21 cellular contexts compared by ENCODE assay signal in the genomic region with DNA sequence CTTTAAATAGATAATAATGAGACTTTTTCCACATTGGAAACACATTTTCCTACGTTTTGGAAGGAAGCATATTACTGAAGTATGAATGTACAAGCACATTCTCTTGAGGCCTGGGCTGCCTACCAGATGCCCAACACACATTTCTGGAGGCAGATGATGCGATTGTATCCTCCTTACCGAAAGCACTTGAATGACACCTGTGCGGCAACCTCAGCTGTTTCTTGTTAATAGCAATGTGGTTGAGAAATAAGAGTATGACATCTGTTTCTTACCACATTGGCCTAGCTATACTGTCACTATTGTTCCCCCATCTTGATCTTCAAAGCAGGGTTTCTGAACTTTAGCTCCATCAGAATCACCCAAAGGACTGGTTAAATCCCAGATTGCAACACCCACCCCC.
DNase-seq lines count a peak whose midpoint lies in the region; ATAC-seq and TF ChIP-seq lines count a peak whose summit lies in the region.
"Had no signal": no experiment of that assay in that cellular context is flagged by ENCODE, and none has a peak within 500 bp of the region (broad histone marks: within the 10 kb centered on the region; RNA-seq: fewer than 3 reads in every experiment).

No MANE protein-coding gene starts in this region.

- POLR2A ChIA-PET in activated CD8-positive, alpha-beta T cell treated with anti-CD3 and anti-CD28 coated beads for 36 hours (lab: Charles Lee) = interaction anchor here (0.6 kb wide), 1 partner anchor 39 kb away, joined by 3 read pairs; no protein-coding TSS in a partner anchor
- POLR2A ChIA-PET in activated CD8-positive, alpha-beta T cell treated with anti-CD3 and anti-CD28 coated beads, Interleukin-2, amount 10 ng/mL, durations not matched to agents 7 days and 5 days (lab: Charles Lee) = no interaction called here

- no peaks in the 10 kb centered on the region for H3K9me3 ChIP-seq in SJCRH30 (replicated peaks)
- no peaks in the 10 kb centered on the region for H3K9me3 ChIP-seq in effector memory CD4-positive, alpha-beta T cell (ENCODE audit: control insufficient read depth, low read length)
- H3K9me3 ChIP-seq in esophagus muscularis mucosa = no peaks in the 10 kb centered on the region
- H3K9me3 ChIP-seq: BLaER1 had no signal

- no peak for TF ChIP-seq CTCF in activated CD8-positive, alpha-beta T cell treated with anti-CD3 and anti-CD28 coated beads for 36 hours (IDR thresholded peaks at IDR 0.05)
- no peak for TF ChIP-seq CTCF in esophagus muscularis mucosa (IDR thresholded peaks at IDR 0.05)

- intact Hi-C loops in activated CD8-positive, alpha-beta T cell treated with anti-CD3 and anti-CD28 coated beads for 36 hours (cut with micrococcal nuclease) = no loop called here
- intact Hi-C loops in esophagus muscularis mucosa (cut with DNase I) = no loop called here

- no peak overlapping the region for H3K27ac Mint-ChIP-seq in activated CD8-positive, alpha-beta T cell treated with anti-CD3 and anti-CD28 coated beads for 36 hours
- H3K27ac Mint-ChIP-seq in activated CD8-positive, alpha-beta T cell treated with anti-CD3 and anti-CD28 coated beads, Interleukin-2, amount 10 ng/mL, durations not matched to agents 7 days and 5 days = no peak overlapping the region
- H3K27ac Mint-ChIP-seq: CD4-positive, alpha-beta T cell had no signal

- H3K36me3 ChIP-seq in SJCRH30 (no peaks in the 10 kb centered on the region), esophagus muscularis mucosa (no peaks in the 10 kb centered on the region)
- H3K36me3 ChIP-seq in effector memory CD4-positive, alpha-beta T cell (ENCODE audit: control insufficient read depth, insufficient read depth, low read length) = no peaks in the 10 kb centered on the region

- H3K9me3 Mint-ChIP-seq in activated CD8-positive, alpha-beta T cell treated with anti-CD3 and anti-CD28 coated beads for 36 hours = no peaks in the 10 kb centered on the region
- no peaks in the 10 kb centered on the region for H3K9me3 Mint-ChIP-seq in activated CD8-positive, alpha-beta T cell treated with anti-CD3 and anti-CD28 coated beads, Interleukin-2, amount 10 ng/mL, durations not matched to agents 7 days and 5 days (ENCODE audit: insufficient read depth)
- H3K9me3 Mint-ChIP-seq: CD4-positive, alpha-beta T cell had no signal

- no peaks in the 10 kb centered on the region for H3K4me1 Mint-ChIP-seq in activated CD8-positive, alpha-beta T cell treated with anti-CD3 and anti-CD28 coated beads for 36 hours (ENCODE audit: low read depth)
- no peaks in the 10 kb centered on the region for H3K4me1 Mint-ChIP-seq in activated CD8-positive, alpha-beta T cell treated with anti-CD3 and anti-CD28 coated beads, Interleukin-2, amount 10 ng/mL, durations not matched to agents 7 days and 5 days (ENCODE audit: low read depth)

- ATAC-seq in activated CD8-positive, alpha-beta T cell treated with anti-CD3 and anti-CD28 coated beads for 36 hours = no peak
- no peak for ATAC-seq in activated CD8-positive, alpha-beta T cell treated with anti-CD3 and anti-CD28 coated beads, Interleukin-2, amount 10 ng/mL, durations not matched to agents 7 days and 5 days
- ATAC-seq: HCT116 had no signal

- H3K4me3 Mint-ChIP-seq in activated CD8-positive, alpha-beta T cell treated with anti-CD3 and anti-CD28 coated beads for 36 hours = no peak overlapping the region
- no peak overlapping the region for H3K4me3 Mint-ChIP-seq in activated CD8-positive, alpha-beta T cell treated with anti-CD3 and anti-CD28 coated beads, Interleukin-2, amount 10 ng/mL, durations not matched to agents 7 days and 5 days
- H3K4me3 Mint-ChIP-seq: CD4-positive, alpha-beta T cell had no signal

- CTCF ChIA-PET in activated CD8-positive, alpha-beta T cell treated with anti-CD3 and anti-CD28 coated beads for 36 hours (lab: Charles Lee) = no interaction called here
- CTCF ChIA-PET in activated CD8-positive, alpha-beta T cell treated with anti-CD3 and anti-CD28 coated beads, Interleukin-2, amount 10 ng/mL, durations not matched to agents 7 days and 5 days (lab: Charles Lee) = no interaction called here

- TF ChIP-seq EP300 in esophagus muscularis mucosa (IDR thresholded peaks at IDR 0.05) = no peak

- no peaks in the 10 kb centered on the region for H3K36me3 Mint-ChIP-seq in activated CD8-positive, alpha-beta T cell treated with anti-CD3 and anti-CD28 coated beads for 36 hours (ENCODE audit: low read depth)
- no peaks in the 10 kb centered on the region for H3K36me3 Mint-ChIP-seq in activated CD8-positive, alpha-beta T cell treated with anti-CD3 and anti-CD28 coated beads, Interleukin-2, amount 10 ng/mL, durations not matched to agents 7 days and 5 days (ENCODE audit: low read depth)

- H3K4me3 ChIP-seq in SJCRH30 (no peak overlapping the region), skeletal muscle cell (ENCODE audit: low read depth, low read length) (no peak overlapping the region), esophagus muscularis mucosa (no peak overlapping the region)
- H3K4me3 ChIP-seq in effector memory CD4-positive, alpha-beta T cell (ENCODE audit: insufficient read depth, low read depth, low read length, poor library complexity, severe bottlenecking) = no peak overlapping the region
- H3K4me3 ChIP-seq: BLaER1 had no signal

- DNase-seq in DMS 273 (lab: John Stamatoyannopoulos, UW; ENCODE audit: unreplicated experiment) = peak; percentile 50
- no peak for DNase-seq in DMS 273 treated with DMSO at 0.1 percent for 48 hours (lab: John Stamatoyannopoulos, UW)
- DNase-seq in activated CD8-positive, alpha-beta T cell treated with anti-CD3 and anti-CD28 coated beads for 36 hours = peak; percentile 2
- DNase-seq in activated CD8-positive, alpha-beta T cell treated with anti-CD3 and anti-CD28 coated beads, Interleukin-2, amount 10 ng/mL, durations not matched to agents 7 days and 5 days = no peak
- peak; percentile 66 to 84 for DNase-seq in SJCRH30
- DNase-seq in skeletal muscle cell (ENCODE audit: low read depth) = peak; percentile 49
- DNase-seq in effector memory CD4-positive, alpha-beta T cell = no peak
- DNase-seq in esophagus muscularis mucosa (ENCODE audit: extremely low spot score) = no peak
- DNase-seq: ACHN; CD4-positive, alpha-beta T cell; COR-L47; NCI-H1694; NCI-H2081; NCI-H345; NCI-H526; SHP77 treated with DMSO at 0.1 percent for 48 hours had no signal

- H3K27ac ChIP-seq in SJCRH30 (no peak overlapping the region), esophagus muscularis mucosa (replicated peaks in 1 of 4) (no peak overlapping the region)
- H3K27ac ChIP-seq in effector memory CD4-positive, alpha-beta T cell (ENCODE audit: insufficient read depth, low read length, poor library complexity, severe bottlenecking) = no peak overlapping the region
- H3K27ac ChIP-seq: 22Rv1, BLaER1, KMS-11, RWPE1 had no signal

- H3K4me1 ChIP-seq in SJCRH30 (peaks cover 14% of the 10 kb centered on the region), esophagus muscularis mucosa (no peaks in the 10 kb centered on the region)
- no peaks in the 10 kb centered on the region for H3K4me1 ChIP-seq in effector memory CD4-positive, alpha-beta T cell (ENCODE audit: control insufficient read depth, insufficient read depth, low read length, poor library complexity, severe bottlenecking)
- H3K4me1 ChIP-seq: BLaER1 had no signal

- H3K27me3 ChIP-seq in SJCRH30 (no peaks in the 10 kb centered on the region), esophagus muscularis mucosa (no peaks in the 10 kb centered on the region)
- no peaks in the 10 kb centered on the region for H3K27me3 ChIP-seq in effector memory CD4-positive, alpha-beta T cell (replicated peaks; ENCODE audit: control insufficient read depth, insufficient read depth, low read length, poor library complexity, severe bottlenecking)
- H3K27me3 ChIP-seq: BLaER1 had no signal

- WGBS in esophagus muscularis mucosa = 93% methylated on average over 3 of the region's 4 CpGs

- no peaks in the 10 kb centered on the region for H3K27me3 Mint-ChIP-seq in activated CD8-positive, alpha-beta T cell treated with anti-CD3 and anti-CD28 coated beads for 36 hours
- H3K27me3 Mint-ChIP-seq in activated CD8-positive, alpha-beta T cell treated with anti-CD3 and anti-CD28 coated beads, Interleukin-2, amount 10 ng/mL, durations not matched to agents 7 days and 5 days (ENCODE audit: low read depth) = no peaks in the 10 kb centered on the region
- H3K27me3 Mint-ChIP-seq: CD4-positive, alpha-beta T cell had no signal

- TF ChIP-seq POLR2A in esophagus muscularis mucosa (IDR thresholded peaks at IDR 0.05; ENCODE audit: low read depth) = no peak

Comparison
In these comparisons a context has a peak if more than half of its experiments do, and no peak if none do; other contexts are left out.
1. DNase-seq: peak in DMS 273 (single experiment), activated CD8-positive, alpha-beta T cell treated with anti-CD3 and anti-CD28 coated beads for 36 hours (single experiment), SJCRH30 (2 of 2) and skeletal muscle cell (single experiment); none in DMS 273 treated with DMSO at 0.1 percent for 48 hours (single experiment), activated CD8-positive, alpha-beta T cell treated with anti-CD3 and anti-CD28 coated beads, Interleukin-2, amount 10 ng/mL, durations not matched to agents 7 days and 5 days (single experiment), effector memory CD4-positive, alpha-beta T cell (0 of 3) and esophagus muscularis mucosa (single experiment).